In genomic region chr20:58584881-58585752, GRCh38 we compare ENCODE assay signal across 23 cellular contexts.
DNase-seq lines count a peak whose midpoint lies in the region; ATAC-seq, FAIRE-seq and TF ChIP-seq lines count a peak whose summit lies in the region.
"Had no signal": no experiment of that assay in that cellular context is flagged by ENCODE, and none has a peak within 500 bp of the region (broad histone marks: within the 10 kb centered on the region; RNA-seq: fewer than 3 reads in every experiment).

No MANE protein-coding gene starts in this region.

- DNase-seq in HepG2 (ENCODE audit: low spot score) (no peak), right lobe of liver (no peak), dermis blood vessel endothelial cell (peak; percentile 10), mesenteric fat pad (ENCODE audit: low spot score) (peak; percentile 67), urothelium cell line (ENCODE audit: low spot score) (no peak), NCI-H2107 (lab: John Stamatoyannopoulos, UW) (no peak), GM03348 (ENCODE audit: low spot score) (no peak)
- DNase-seq: activated CD4-positive, alpha-beta memory T cell treated with anti-CD3 and anti-CD28 coated beads for 36 hours; activated naive CD4-positive, alpha-beta T cell treated with anti-CD3 and anti-CD28 coated beads for 36 hours; body of pancreas; DMS53; glutamatergic neuron; lower lobe of right lung; MV-4-11; natural killer cell; NCI-H187 treated with DMSO at 0.1 percent for 48 hours; NCI-H510A; psoas muscle; SHP77 treated with DMSO at 0.1 percent for 48 hours had no signal

- TF ChIP-seq POLR2A in HepG2 (IDR thresholded peaks at IDR 0.05; ENCODE audit: insufficient read depth in 1 of 2, low read depth in 2 of 2, low read length in 2 of 2), result no peak
- TF ChIP-seq POLR2A in right lobe of liver (IDR thresholded peaks at IDR 0.05), result no peak

- no peaks in the 10 kb centered on the region for H3K79me2 ChIP-seq in HepG2 (ENCODE audit: insufficient read depth, low read length)

- no peak overlapping the region for H3K4me2 ChIP-seq in HepG2 (ENCODE audit: low read depth, low read length)
- H3K4me2 ChIP-seq: A549 had no signal

- TF ChIP-seq EP300 in HepG2 (IDR thresholded peaks at IDR 0.05; ENCODE audit: low read depth in 2 of 2, low read length in 2 of 2) (no peak), HepG2 (CRISPR knock-in tag; IDR thresholded peaks at IDR 0.05; ENCODE audit: borderline replicate concordance) (no peak)

- ATAC-seq in HepG2, result no peak
- no peak for ATAC-seq in right lobe of liver
- no peak for ATAC-seq in GM21717 (IDR thresholded peaks at IDR 0.05; ENCODE audit: unreplicated experiment)
- ATAC-seq: A549, body of pancreas, lower lobe of right lung, natural killer cell, psoas muscle had no signal

- intact Hi-C loops in HepG2 (cut with micrococcal nuclease; ENCODE audit: unreplicated experiment), result no loop called here
- intact Hi-C loops in right lobe of liver (cut with DNase I), result no loop called here

- POLR2A ChIA-PET in HepG2 (lab: Yijun Ruan, JAX), result interaction anchor here (0.6 kb wide), 1 partner anchor 199 kb away, joined by 3 read pairs; no protein-coding TSS in a partner anchor

- H3K9ac ChIP-seq in HepG2 (ENCODE audit: insufficient read depth, low read depth, low read length), result no peak overlapping the region

- H3K4me1 ChIP-seq in HepG2 (ENCODE audit: insufficient read depth, low read length) (peaks cover 19% of the 10 kb centered on the region), right lobe of liver (no peaks in the 10 kb centered on the region)
- H3K4me1 ChIP-seq: A549, body of pancreas, lower lobe of right lung, psoas muscle had no signal

- FAIRE-seq in HepG2 (lab: Jason Lieb, UNC), result no peak
- no peak for FAIRE-seq in urothelium cell line (lab: Jason Lieb, UNC)
- FAIRE-seq: A549 had no signal

- WGBS in HepG2 (ENCODE audit: low lambda C conversion rate), result 30% methylated on average over 9 of the region's 9 CpGs
- 44% methylated on average over 7 of the region's 9 CpGs for WGBS in right lobe of liver (ENCODE audit: insufficient coverage, low coverage, low lambda C conversion rate, missing lambda C conversion rate)

- H3K27me3 ChIP-seq in HepG2 (ENCODE audit: control insufficient read depth in 1 of 2, insufficient read depth in 2 of 2, low read length in 2 of 2), result peaks cover 14 to 75% of the 10 kb centered on the region in 2 experiments
- no peaks in the 10 kb centered on the region for H3K27me3 ChIP-seq in right lobe of liver
- H3K27me3 ChIP-seq: body of pancreas had no signal

- CTCF ChIA-PET in HepG2 (lab: Yijun Ruan, JAX; ENCODE audit: low intra/inter-chr PET ratio, low total read pairs), result no interaction called here

- no peaks in the 10 kb centered on the region for H4K20me1 ChIP-seq in HepG2 (ENCODE audit: insufficient read depth, low read length)

- H2AFZ ChIP-seq in HepG2 (ENCODE audit: low read length), result no peak overlapping the region

- TF ChIP-seq CTCF in HepG2 (CRISPR knock-in tag; IDR thresholded peaks at IDR 0.05) (no peak), right lobe of liver (IDR thresholded peaks at IDR 0.05) (no peak)

- H3K4me3 ChIP-seq in HepG2 (replicated peaks in 1 of 3; ENCODE audit: insufficient read depth in 1 of 3, low read depth in 2 of 3, low read length in 3 of 3) (no peak overlapping the region), right lobe of liver (no peak overlapping the region)
- H3K4me3 ChIP-seq: A549, body of pancreas, lower lobe of right lung, psoas muscle had no signal

- H3K36me3 ChIP-seq in HepG2 (replicated peaks in 1 of 2; ENCODE audit: control insufficient read depth in 1 of 2, insufficient read depth in 2 of 2, low read length in 2 of 2) (no peaks in the 10 kb centered on the region), right lobe of liver (no peaks in the 10 kb centered on the region)
- H3K36me3 ChIP-seq: lower lobe of right lung had no signal

- no TSS peak for BruUV-seq in HepG2 (replicated peaks; lab: Mats Ljungman, UMichigan)

- TF ChIP-seq RAD21 in HepG2 (CRISPR knock-in tag; IDR thresholded peaks at IDR 0.05), result no peak

- H3K27ac ChIP-seq in HepG2 (ENCODE audit: extremely low read length, insufficient read depth, low read length), result no peak overlapping the region
- no peak overlapping the region for H3K27ac ChIP-seq in right lobe of liver
- H3K27ac ChIP-seq: A549, body of pancreas, epithelial cell of prostate, lower lobe of right lung, psoas muscle, VCaP had no signal

- in situ Hi-C loops in HepG2 (cut with HindIII; ENCODE audit: extremely low pct_ligation_motif_present, low pct_unique_long_range_greater_than_20kb), result no loop called here

- H3K9me3 ChIP-seq in HepG2 (ENCODE audit: low read length) (no peaks in the 10 kb centered on the region), right lobe of liver (no peaks in the 10 kb centered on the region)
- H3K9me3 ChIP-seq: A549, body of pancreas, lower lobe of right lung, psoas muscle had no signal

TF ChIP-seq in HepG2, 621 proteins besides CTCF, POLR2A, EP300 and RAD21:
- TF ChIP-seq TFAP4 (IDR thresholded peaks at IDR 0.05; ENCODE audit: borderline replicate concordance, low read depth) (no peak), CREB1 (IDR thresholded peaks at IDR 0.05) (peak; percentile 97), CREB1 (CRISPR knock-in tag; IDR thresholded peaks at IDR 0.05) (no peak), ATF7 (IDR thresholded peaks at IDR 0.05) (peak; percentile 99), ATF7 (CRISPR knock-in tag; IDR thresholded peaks at IDR 0.05) (no peak), GATA4 (IDR thresholded peaks at IDR 0.05; ENCODE audit: borderline replicate concordance, low read depth) (no peak), ZNF878 (CRISPR knock-in tag; IDR thresholded peaks at IDR 0.05) (no peak), TEAD3 (CRISPR knock-in tag; optimal IDR thresholded peaks at IDR 0.05; ENCODE audit: borderline replicate concordance) (peak; percentile 19), ZNF564 (CRISPR knock-in tag; IDR thresholded peaks at IDR 0.05) (no peak), ZNF552 (CRISPR knock-in tag; IDR thresholded peaks at IDR 0.05; ENCODE audit: borderline replicate concordance) (no peak), WIZ (CRISPR knock-in tag; IDR thresholded peaks at IDR 0.05) (no peak), ARID5B (CRISPR knock-in tag; IDR thresholded peaks at IDR 0.05) (no peak)
TF ChIP-seq in HepG2: peak in this region for 3.

Comparison
In these comparisons a context has a peak if more than half of its experiments do, and no peak if none do; other contexts are left out.
1. DNase-seq: peak in dermis blood vessel endothelial cell (single experiment) and mesenteric fat pad (single experiment); none in HepG2 (single experiment), right lobe of liver (0 of 3), urothelium cell line (single experiment), NCI-H2107 (single experiment) and GM03348 (single experiment).